In genomic region chr18:9431296-9431695, GRCh38 we compare ENCODE assay signal across 8 cellular contexts.
"Had no signal": no experiment of that assay in that cellular context is flagged by ENCODE, and none has a peak within 500 bp of the region (broad histone marks: within the 10 kb centered on the region; RNA-seq: fewer than 3 reads in every experiment).

No MANE protein-coding gene starts in this region.

- ATAC-seq: HCT116 had no signal

- H3K4me3 Mint-ChIP-seq: IgD-negative memory B cell had no signal

- H3K36me3 ChIP-seq: HAP-1 had no signal

- H3K27ac Mint-ChIP-seq: IgD-negative memory B cell had no signal

- H3K9ac ChIP-seq: GM23248 had no signal

- H3K9me3 ChIP-seq: HAP-1 had no signal

- H3K27ac ChIP-seq: GM23248 had no signal

- FAIRE-seq: HTR-8/SVneo had no signal

- H3K4me3 ChIP-seq: GM23248, HAP-1 had no signal

- H2AFZ ChIP-seq: GM23248 had no signal

- DNase-seq: GM23248, GOT3, H7, KG1 had no signal
